18 cellular contexts compared by ENCODE assay signal in the genomic region with DNA sequence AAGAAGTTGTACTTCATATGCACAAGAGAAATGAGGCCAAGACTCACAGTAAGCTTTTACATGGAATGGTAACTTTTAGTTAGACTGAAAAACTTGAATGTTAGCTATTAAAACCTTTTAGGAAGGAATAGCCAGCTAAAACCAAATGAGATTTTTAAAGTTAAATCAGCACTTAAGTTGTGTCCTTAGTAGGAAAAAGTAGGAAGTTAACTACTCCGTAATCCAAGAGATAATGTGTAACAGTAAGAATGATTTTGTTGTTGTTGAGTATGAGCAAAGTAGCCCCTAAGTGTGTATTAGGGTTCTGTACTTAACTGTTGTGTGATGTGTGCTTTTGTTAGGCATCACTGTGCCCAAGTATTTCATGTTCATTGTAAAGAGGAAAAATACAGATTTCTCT. TPM values are rescaled to one million over a fixed set of nuclear protein-coding genes. Genes with fewer than 3 reads are reported as not detected.
DNase-seq lines count a peak whose midpoint lies in the region; ATAC-seq and TF ChIP-seq lines count a peak whose summit lies in the region.
"Had no signal": no experiment of that assay in that cellular context is flagged by ENCODE, and none has a peak within 500 bp of the region (broad histone marks: within the 10 kb centered on the region; RNA-seq: fewer than 3 reads in every experiment).

No MANE protein-coding gene starts in this region.

- POLR2A ChIA-PET in activated CD8-positive, alpha-beta T cell treated with anti-CD3 and anti-CD28 coated beads for 36 hours (lab: Charles Lee) = interaction anchor here (1.2 to 1.5 kb wide), 3 partner anchors 10 to 27 kb away, joined by 3 to 5 read pairs (median 3); no protein-coding TSS in a partner anchor
- POLR2A ChIA-PET in activated CD8-positive, alpha-beta T cell treated with anti-CD3 and anti-CD28 coated beads, Interleukin-2, amount 10 ng/mL, durations not matched to agents 7 days and 5 days (lab: Charles Lee) = no interaction called here
- POLR2A ChIA-PET in A673 (lab: Charles Lee; ENCODE audit: low non-redundant PET) = no interaction called here

- H3K27me3 ChIP-seq in A673 (replicated peaks; ENCODE audit: insufficient read depth, low read depth, low read length, poor library complexity) = no peaks in the 10 kb centered on the region
- no peaks in the 10 kb centered on the region for H3K27me3 ChIP-seq in RWPE2 (ENCODE audit: insufficient read depth, poor library complexity, severe bottlenecking)
- no peaks in the 10 kb centered on the region for H3K27me3 ChIP-seq in mammary epithelial cell (ENCODE audit: insufficient read depth, low read length)

- intact Hi-C loops in activated CD8-positive, alpha-beta T cell treated with anti-CD3 and anti-CD28 coated beads for 36 hours (cut with micrococcal nuclease) = no loop called here
- intact Hi-C loops in A673 (cut with micrococcal nuclease; ENCODE audit: unreplicated experiment) (no loop called here), mammary epithelial cell (cut with micrococcal nuclease) (no loop called here)

- H3K4me1 ChIP-seq in A673 (ENCODE audit: insufficient read depth, low read length, poor library complexity, severe bottlenecking) (peaks cover 7% of the 10 kb centered on the region), RWPE2 (ENCODE audit: insufficient read depth, poor library complexity, severe bottlenecking) (peaks cover 12% of the 10 kb centered on the region), mammary epithelial cell (ENCODE audit: insufficient read depth, low read length) (peaks cover 15% of the 10 kb centered on the region)

- H3K4me3 ChIP-seq in A673 (ENCODE audit: low read depth, low read length, poor library complexity, severe bottlenecking) = no peak overlapping the region
- no peak overlapping the region for H3K4me3 ChIP-seq in RWPE2 (ENCODE audit: severe bottlenecking)
- H3K4me3 ChIP-seq in mammary epithelial cell (replicated peaks in 1 of 3; ENCODE audit: insufficient read depth in 1 of 3, low read depth in 2 of 3, low read length in 3 of 3) = no peak overlapping the region
- H3K4me3 ChIP-seq: PC-9 had no signal

- peak overlapping the region; percentile 4 for H3K4me2 ChIP-seq in mammary epithelial cell (ENCODE audit: insufficient read depth, low read depth, low read length)
- H3K4me2 ChIP-seq: PC-9 had no signal

- ATAC-seq in activated CD8-positive, alpha-beta T cell treated with anti-CD3 and anti-CD28 coated beads for 36 hours = no peak
- ATAC-seq in activated CD8-positive, alpha-beta T cell treated with anti-CD3 and anti-CD28 coated beads, Interleukin-2, amount 10 ng/mL, durations not matched to agents 7 days and 5 days = no peak
- no peak for ATAC-seq in RWPE2 (ENCODE audit: low read depth)
- ATAC-seq in GM21526 (IDR thresholded peaks at IDR 0.05; ENCODE audit: low FRiP score, unreplicated experiment) = no peak
- ATAC-seq: HCT116, Right ventricle myocardium inferior had no signal

- no peak for DNase-seq in activated CD8-positive, alpha-beta T cell treated with anti-CD3 and anti-CD28 coated beads for 36 hours
- DNase-seq in activated CD8-positive, alpha-beta T cell treated with anti-CD3 and anti-CD28 coated beads, Interleukin-2, amount 10 ng/mL, durations not matched to agents 7 days and 5 days = no peak
- DNase-seq in A673 (ENCODE audit: low spot score) (no peak), RWPE2 (ENCODE audit: low spot score) (no peak), mammary epithelial cell (no peak), NCI-H2029 (lab: John Stamatoyannopoulos, UW) (no peak)
- DNase-seq in stimulated activated CD4-positive, alpha-beta T cell treated with anti-CD3 and anti-CD28 coated beads, Interleukin-2, amount 100 ng/mL, for 24 hours = no peak
- DNase-seq: AML-193, DMS79 treated with DMSO at 0.1 percent for 48 hours, KBM-7, NCI-H1092, NCI-H774, PC-9 had no signal

- in situ Hi-C loops in mammary epithelial cell (cut with MboI; ENCODE audit: low sequenced_read_pairs in 2 of 2) = loop anchor here in 1 of 2 donors (25.0 kb wide), 1 partner anchor 612 kb away; no protein-coding TSS in a partner anchor

- no peaks in the 10 kb centered on the region for H3K27me3 Mint-ChIP-seq in activated CD8-positive, alpha-beta T cell treated with anti-CD3 and anti-CD28 coated beads for 36 hours
- H3K27me3 Mint-ChIP-seq in activated CD8-positive, alpha-beta T cell treated with anti-CD3 and anti-CD28 coated beads, Interleukin-2, amount 10 ng/mL, durations not matched to agents 7 days and 5 days (ENCODE audit: low read depth) = no peaks in the 10 kb centered on the region

- H3K9me3 ChIP-seq in A673 (ENCODE audit: low read depth, low read length, poor library complexity, severe bottlenecking) (no peaks in the 10 kb centered on the region), RWPE2 (ENCODE audit: severe bottlenecking) (no peaks in the 10 kb centered on the region), mammary epithelial cell (replicated peaks; ENCODE audit: insufficient read depth, low read length) (no peaks in the 10 kb centered on the region)

- no peak for TF ChIP-seq CTCF in activated CD8-positive, alpha-beta T cell treated with anti-CD3 and anti-CD28 coated beads for 36 hours (IDR thresholded peaks at IDR 0.05)
- TF ChIP-seq CTCF in A673 (conservative IDR thresholded peaks at IDR 0.05; ENCODE audit: low read depth, low read length) = no peak
- no peak for TF ChIP-seq CTCF in RWPE2 (IDR thresholded peaks at IDR 0.05; ENCODE audit: poor library complexity, severe bottlenecking)
- no peak for TF ChIP-seq CTCF in mammary epithelial cell (conservative IDR thresholded peaks at IDR 0.05 in 1 of 2, IDR thresholded peaks at IDR 0.05 in 1 of 2; ENCODE audit: extremely low read depth in 1 of 2, insufficient read depth in 1 of 2, low read depth in 1 of 2, low read length in 2 of 2)

- H2AFZ ChIP-seq in mammary epithelial cell (ENCODE audit: low read depth, low read length) = no peak overlapping the region
- H2AFZ ChIP-seq: PC-9 had no signal

- no peaks in the 10 kb centered on the region for H4K20me1 ChIP-seq in mammary epithelial cell (ENCODE audit: insufficient read depth, low read length)

- H3K27ac ChIP-seq in A673 (ENCODE audit: low read depth, low read length, poor library complexity, severe bottlenecking) (peak overlapping the region; percentile 24), RWPE2 (ENCODE audit: poor library complexity, severe bottlenecking) (peak overlapping the region; percentile 28), mammary epithelial cell (ENCODE audit: insufficient read depth, low read depth, low read length) (no peak overlapping the region)
- H3K27ac ChIP-seq: PC-9 had no signal

- H3K79me2 ChIP-seq in mammary epithelial cell (ENCODE audit: insufficient read depth, low read length) = peaks cover 48% of the 10 kb centered on the region

- H3K36me3 ChIP-seq in A673 (ENCODE audit: insufficient read depth, low read length, poor library complexity, severe bottlenecking) (peaks cover 64% of the 10 kb centered on the region), RWPE2 (ENCODE audit: low read depth) (peaks cover 63% of the 10 kb centered on the region), mammary epithelial cell (ENCODE audit: insufficient read depth, low read length) (peaks cover 39% of the 10 kb centered on the region)

- peak overlapping the region; percentile 75 for H3K27ac Mint-ChIP-seq in activated CD8-positive, alpha-beta T cell treated with anti-CD3 and anti-CD28 coated beads for 36 hours
- H3K27ac Mint-ChIP-seq in activated CD8-positive, alpha-beta T cell treated with anti-CD3 and anti-CD28 coated beads, Interleukin-2, amount 10 ng/mL, durations not matched to agents 7 days and 5 days = no peak overlapping the region

- CTCF ChIA-PET in activated CD8-positive, alpha-beta T cell treated with anti-CD3 and anti-CD28 coated beads for 36 hours (lab: Charles Lee) = interaction anchor here (2.4 kb wide), 1 partner anchor 11 kb away, joined by 21 read pairs; no protein-coding TSS in a partner anchor
- CTCF ChIA-PET in activated CD8-positive, alpha-beta T cell treated with anti-CD3 and anti-CD28 coated beads, Interleukin-2, amount 10 ng/mL, durations not matched to agents 7 days and 5 days (lab: Charles Lee) = interaction anchor here (2.1 kb wide), 1 partner anchor 12 kb away, joined by 15 read pairs; no protein-coding TSS in a partner anchor
- CTCF ChIA-PET in A673 (lab: Charles Lee) (no interaction called here), mammary epithelial cell (lab: Charles Lee; ENCODE audit: low non-redundant PET) (no interaction called here)

- H3K9me3 Mint-ChIP-seq in activated CD8-positive, alpha-beta T cell treated with anti-CD3 and anti-CD28 coated beads for 36 hours = no peaks in the 10 kb centered on the region
- H3K9me3 Mint-ChIP-seq in activated CD8-positive, alpha-beta T cell treated with anti-CD3 and anti-CD28 coated beads, Interleukin-2, amount 10 ng/mL, durations not matched to agents 7 days and 5 days (ENCODE audit: insufficient read depth) = no peaks in the 10 kb centered on the region

- H3K36me3 Mint-ChIP-seq in activated CD8-positive, alpha-beta T cell treated with anti-CD3 and anti-CD28 coated beads for 36 hours (ENCODE audit: low read depth) = peaks cover 43% of the 10 kb centered on the region
- H3K36me3 Mint-ChIP-seq in activated CD8-positive, alpha-beta T cell treated with anti-CD3 and anti-CD28 coated beads, Interleukin-2, amount 10 ng/mL, durations not matched to agents 7 days and 5 days (ENCODE audit: low read depth) = peaks cover 64% of the 10 kb centered on the region

- dilution Hi-C loops in mammary epithelial cell (cut with HindIII; ENCODE audit: low sequenced_read_pairs) = no loop called here

- peaks cover 18% of the 10 kb centered on the region for H3K4me1 Mint-ChIP-seq in activated CD8-positive, alpha-beta T cell treated with anti-CD3 and anti-CD28 coated beads for 36 hours (ENCODE audit: low read depth)
- peaks cover 14% of the 10 kb centered on the region for H3K4me1 Mint-ChIP-seq in activated CD8-positive, alpha-beta T cell treated with anti-CD3 and anti-CD28 coated beads, Interleukin-2, amount 10 ng/mL, durations not matched to agents 7 days and 5 days (ENCODE audit: low read depth)

- no TSS peak for BruUV-seq in A673 (replicated peaks; lab: Mats Ljungman, UMichigan)
- BruUV-seq in mammary epithelial cell (replicated peaks; lab: Mats Ljungman, UMichigan) = no TSS peak

- no peak overlapping the region for H3K4me3 Mint-ChIP-seq in activated CD8-positive, alpha-beta T cell treated with anti-CD3 and anti-CD28 coated beads for 36 hours
- H3K4me3 Mint-ChIP-seq in activated CD8-positive, alpha-beta T cell treated with anti-CD3 and anti-CD28 coated beads, Interleukin-2, amount 10 ng/mL, durations not matched to agents 7 days and 5 days = no peak overlapping the region

- no peak overlapping the region for H3K9ac ChIP-seq in mammary epithelial cell (ENCODE audit: insufficient read depth, low read length)

- 100% methylated on average over 1 of the region's 1 CpG for WGBS in mammary epithelial cell (ENCODE audit: low coverage, missing lambda C conversion rate)

RNA-seq across cellular contexts. Expression of gene TARDBP, which starts 13.2 kb away (rescaled TPM):
- total RNA-seq in activated CD8-positive, alpha-beta T cell treated with anti-CD3 and anti-CD28 coated beads for 36 hours = 100 to 1,000 TPM; 152 to 163 TPM
- 100 to 1,000 TPM; 175 to 178 TPM for total RNA-seq in activated CD8-positive, alpha-beta T cell treated with anti-CD3 and anti-CD28 coated beads, Interleukin-2, amount 10 ng/mL, durations not matched to agents 7 days and 5 days
- total RNA-seq in A673 (2021) = 261 and 283 TPM in 2 replicates
- 100 to 1,000 TPM in 1 of 2 donors, 10 to 100 TPM in 1; 32.2 to 122 TPM for total RNA-seq in mammary epithelial cell
- polyA plus RNA-seq in mammary epithelial cell = 88.6 TPM
- 241 TPM for polyA minus RNA-seq in mammary epithelial cell

RNA-seq across cellular contexts. Expression of gene MASP2, which starts 21.4 kb away (rescaled TPM):
- total RNA-seq in activated CD8-positive, alpha-beta T cell treated with anti-CD3 and anti-CD28 coated beads for 36 hours = not detected
- total RNA-seq in activated CD8-positive, alpha-beta T cell treated with anti-CD3 and anti-CD28 coated beads, Interleukin-2, amount 10 ng/mL, durations not matched to agents 7 days and 5 days = under 1 TPM in 1 of 2 experiments, not detected in 1; 0.21 TPM
- total RNA-seq in A673 (2021) (0.37 and 0.69 TPM in 2 replicates), mammary epithelial cell (under 1 TPM in 1 of 2 donors, not detected in 1; 0.49 TPM)
- 0.11 TPM for polyA plus RNA-seq in mammary epithelial cell
- polyA minus RNA-seq in mammary epithelial cell = not detected
- total RNA-seq: M059J, NCI-H460, PC-9, Right ventricle myocardium inferior had no signal

RNA-seq across cellular contexts. Expression of gene SRM, which starts 34.2 kb away (rescaled TPM):
- 100 to 1,000 TPM; 240 TPM for total RNA-seq in activated CD8-positive, alpha-beta T cell treated with anti-CD3 and anti-CD28 coated beads for 36 hours
- total RNA-seq in activated CD8-positive, alpha-beta T cell treated with anti-CD3 and anti-CD28 coated beads, Interleukin-2, amount 10 ng/mL, durations not matched to agents 7 days and 5 days = 100 to 1,000 TPM; 146 to 154 TPM
- total RNA-seq in A673 (2021) = 176 and 206 TPM in 2 replicates
- total RNA-seq in mammary epithelial cell = 100 to 1,000 TPM in 1 of 2 donors, 10 to 100 TPM in 1; 32.3 to 187 TPM
- 164 TPM for polyA plus RNA-seq in mammary epithelial cell
- polyA minus RNA-seq in mammary epithelial cell = 246 TPM

Comparison
In these comparisons a context has a peak if more than half of its experiments do, and no peak if none do; other contexts are left out.
1. CTCF ChIA-PET loops: an anchor here in activated CD8-positive, alpha-beta T cell treated with anti-CD3 and anti-CD28 coated beads for 36 hours (2.4 kb wide) and activated CD8-positive, alpha-beta T cell treated with anti-CD3 and anti-CD28 coated beads, Interleukin-2, amount 10 ng/mL, durations not matched to agents 7 days and 5 days (2.1 kb wide); none called in A673 and mammary epithelial cell.